In genomic region chr20:7624886-7625285, GRCh38 we compare ENCODE assay signal across 22 cellular contexts.
"Had no signal": no experiment of that assay in that cellular context is flagged by ENCODE, and none has a peak within 500 bp of the region (broad histone marks: within the 10 kb centered on the region; RNA-seq: fewer than 3 reads in every experiment).

No MANE protein-coding gene starts in this region.

- H3K9me3 ChIP-seq: colonic mucosa, gastrocnemius medialis, heart left ventricle, lower lobe of right lung had no signal

- DNase-seq: cerebellar nuclear complex; colonic mucosa; cortex of kidney; effector memory CD4-positive, alpha-beta T cell; foreskin melanocyte; gastrocnemius medialis; heart left ventricle; hypothalamus; immature natural killer cell; islet precursor cell; left cardiac atrium; left lung; left ventricle myocardium superior; lower lobe of right lung; mesendoderm; midbrain; naive thymus-derived CD4-positive, alpha-beta T cell had no signal

- H3K4me1 ChIP-seq: colonic mucosa, gastrocnemius medialis, left lung, lower lobe of right lung had no signal

- H3K4me2 ChIP-seq: hepatocyte had no signal

- H3K4me3 ChIP-seq: colonic mucosa, esophagus muscularis mucosa, gastrocnemius medialis, heart left ventricle, hepatocyte, left lung, lower lobe of right lung had no signal

- H3K4me1 Mint-ChIP-seq: immature natural killer cell; memory B cell; naive thymus-derived CD4-positive, alpha-beta T cell had no signal

- H2AFZ ChIP-seq: hepatocyte had no signal

- H3K27me3 ChIP-seq: colonic mucosa, esophagus muscularis mucosa, gastrocnemius medialis, heart left ventricle, hepatocyte, left lung had no signal

- FAIRE-seq: endothelial cell of umbilical vein had no signal

- H3K27me3 Mint-ChIP-seq: dendritic cell treated with granulocyte-macrophage colony-stimulating factor and Interleukin-4, amounts not matched to agents 40 ng/mL and 50 ng/mL, for 4 days; memory B cell; naive thymus-derived CD4-positive, alpha-beta T cell had no signal

- H3K27ac Mint-ChIP-seq: dendritic cell treated with granulocyte-macrophage colony-stimulating factor and Interleukin-4, amounts not matched to agents 40 ng/mL and 50 ng/mL, for 4 days; immature natural killer cell; memory B cell; naive thymus-derived CD4-positive, alpha-beta T cell had no signal

- ATAC-seq: gastrocnemius medialis; heart left ventricle; left cardiac atrium; left lung; left ventricle myocardium superior; lower lobe of right lung; naive thymus-derived CD4-positive, alpha-beta T cell had no signal

- H3K27ac ChIP-seq: colonic mucosa, esophagus muscularis mucosa, gastrocnemius medialis, heart left ventricle, hepatocyte, left lung, lower lobe of right lung had no signal

- H3K79me2 ChIP-seq: hepatocyte had no signal

- H3K4me3 Mint-ChIP-seq: dendritic cell treated with granulocyte-macrophage colony-stimulating factor and Interleukin-4, amounts not matched to agents 40 ng/mL and 50 ng/mL, for 4 days; immature natural killer cell; memory B cell; naive thymus-derived CD4-positive, alpha-beta T cell had no signal

- H3K36me3 Mint-ChIP-seq: immature natural killer cell; memory B cell; naive thymus-derived CD4-positive, alpha-beta T cell had no signal

- H3K36me3 ChIP-seq: colonic mucosa, esophagus muscularis mucosa, gastrocnemius medialis, heart left ventricle, left lung, lower lobe of right lung had no signal
